Comparison of ENCODE assay signal across 33 cellular contexts in the genomic region with DNA sequence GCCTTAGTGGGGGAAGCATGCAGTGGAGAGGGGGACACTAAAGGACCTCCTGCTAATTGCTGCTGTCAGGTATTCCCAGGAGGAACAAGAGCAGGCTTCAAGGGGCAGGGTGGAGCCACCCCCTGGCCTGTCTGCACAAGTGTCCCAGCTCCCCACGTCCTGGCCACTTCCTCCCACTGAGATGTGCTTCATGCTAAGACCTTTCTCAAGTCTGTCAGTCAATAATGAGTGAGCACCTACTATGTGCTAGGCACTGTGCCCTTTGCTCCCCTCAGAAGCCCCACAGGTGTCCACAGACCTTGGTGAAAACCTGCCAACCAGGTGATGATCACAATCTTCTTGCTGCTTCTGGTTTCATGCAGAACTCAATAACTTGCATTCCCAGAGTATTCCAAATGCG.
"Had no signal": no experiment of that assay in that cellular context is flagged by ENCODE, and none has a peak within 500 bp of the region (broad histone marks: within the 10 kb centered on the region; RNA-seq: fewer than 3 reads in every experiment).

No MANE protein-coding gene starts in this region.

- H3K27ac ChIP-seq: adrenal gland, body of pancreas, heart left ventricle, WERI-Rb-1 had no signal

- FAIRE-seq: colon, frontal cortex had no signal

- H3K4me3 Mint-ChIP-seq: activated B cell treated with CpG ODN at 0.5 μM for 24 hours; activated CD4-positive, alpha-beta memory T cell treated with anti-CD3 and anti-CD28 coated beads for 36 hours; activated CD8-positive, alpha-beta memory T cell treated with anti-CD3 and anti-CD28 coated beads, Interleukin-2, amount 10 ng/mL, durations not matched to agents 7 days and 5 days; activated CD8-positive, alpha-beta T cell treated with anti-CD3 and anti-CD28 coated beads, Interleukin-2, amount 10 ng/mL, durations not matched to agents 7 days and 5 days; activated naive CD4-positive, alpha-beta T cell treated with anti-CD3 and anti-CD28 coated beads for 36 hours; activated naive CD4-positive, alpha-beta T cell treated with anti-CD3 and anti-CD28 coated beads, Interleukin-2, amount 50 U/mL, for 24 hours; activated naive CD8-positive, alpha-beta T cell treated with anti-CD3 and anti-CD28 coated beads for 36 hours; activated naive CD8-positive, alpha-beta T cell treated with anti-CD3 and anti-CD28 coated beads, Interleukin-2, amount 50 U/mL, for 24 hours; activated T-helper 1 cell treated with anti-CD3 and anti-CD28 coated beads, Interleukin-12 subunit alpha, Interleukin-12 subunit beta, Interleukin-2, Interleukin-4 antibody, amounts not matched to agents 30 ng/mL and 10 ng/mL and 1 ng/mL, durations not matched to agents 14 hours and 24 hours and 36 hours; T-helper 1 cell treated with Interleukin-12 subunit alpha and Interleukin-12 subunit beta and Interleukin-4 antibody, amounts not matched to agents 30 μg/mL and 1 μg/mL, for 36 hours; T-helper 2 cell treated with Interferon-gamma antibody and Interleukin-4, amounts not matched to agents 5 μg/mL and 100 μg/mL, for 36 hours had no signal

- H3K36me3 ChIP-seq: adrenal gland, heart left ventricle, WERI-Rb-1 had no signal

- H3K9me3 Mint-ChIP-seq: activated B cell treated with CpG ODN at 0.5 μM for 24 hours; activated CD4-positive, alpha-beta memory T cell treated with anti-CD3 and anti-CD28 coated beads for 36 hours; activated naive CD4-positive, alpha-beta T cell treated with anti-CD3 and anti-CD28 coated beads for 36 hours; activated naive CD4-positive, alpha-beta T cell treated with anti-CD3 and anti-CD28 coated beads, Interleukin-2, amount 50 U/mL, for 24 hours; activated naive CD8-positive, alpha-beta T cell treated with anti-CD3 and anti-CD28 coated beads for 36 hours; activated naive CD8-positive, alpha-beta T cell treated with anti-CD3 and anti-CD28 coated beads, Interleukin-2, amount 50 U/mL, for 24 hours; activated T-helper 1 cell treated with anti-CD3 and anti-CD28 coated beads, Interleukin-12 subunit alpha, Interleukin-12 subunit beta, Interleukin-2, Interleukin-4 antibody, amounts not matched to agents 30 ng/mL and 10 ng/mL and 1 ng/mL, durations not matched to agents 14 hours and 24 hours and 36 hours; activated T-helper 2 cell treated with anti-CD3 and anti-CD28 coated beads, Interferon-gamma antibody, Interleukin-2, Interleukin-4, amounts not matched to agents 10 μg/mL and 5 μg/mL and 100 μg/mL, durations not matched to agents 14 hours and 24 hours and 36 hours; T-helper 1 cell treated with Interleukin-12 subunit alpha and Interleukin-12 subunit beta and Interleukin-4 antibody, amounts not matched to agents 30 μg/mL and 1 μg/mL, for 36 hours; T-helper 2 cell treated with Interferon-gamma antibody and Interleukin-4, amounts not matched to agents 5 μg/mL and 100 μg/mL, for 36 hours had no signal

- H3K27ac Mint-ChIP-seq: activated B cell treated with CpG ODN at 0.5 μM for 24 hours; activated CD4-positive, alpha-beta memory T cell treated with anti-CD3 and anti-CD28 coated beads for 36 hours; activated CD8-positive, alpha-beta memory T cell treated with anti-CD3 and anti-CD28 coated beads, Interleukin-2, amount 10 ng/mL, durations not matched to agents 7 days and 5 days; activated CD8-positive, alpha-beta T cell treated with anti-CD3 and anti-CD28 coated beads, Interleukin-2, amount 10 ng/mL, durations not matched to agents 7 days and 5 days; activated naive CD4-positive, alpha-beta T cell treated with anti-CD3 and anti-CD28 coated beads for 36 hours; activated naive CD4-positive, alpha-beta T cell treated with anti-CD3 and anti-CD28 coated beads, Interleukin-2, amount 50 U/mL, for 24 hours; activated naive CD8-positive, alpha-beta T cell treated with anti-CD3 and anti-CD28 coated beads for 36 hours; activated naive CD8-positive, alpha-beta T cell treated with anti-CD3 and anti-CD28 coated beads, Interleukin-2, amount 50 U/mL, for 24 hours; activated T-helper 1 cell treated with anti-CD3 and anti-CD28 coated beads, Interleukin-12 subunit alpha, Interleukin-12 subunit beta, Interleukin-2, Interleukin-4 antibody, amounts not matched to agents 30 ng/mL and 10 ng/mL and 1 ng/mL, durations not matched to agents 14 hours and 24 hours and 36 hours; activated T-helper 2 cell treated with anti-CD3 and anti-CD28 coated beads, Interferon-gamma antibody, Interleukin-2, Interleukin-4, amounts not matched to agents 10 μg/mL and 5 μg/mL and 100 μg/mL, durations not matched to agents 14 hours and 24 hours and 36 hours; T-helper 1 cell treated with Interleukin-12 subunit alpha and Interleukin-12 subunit beta and Interleukin-4 antibody, amounts not matched to agents 30 μg/mL and 1 μg/mL, for 36 hours; T-helper 2 cell treated with Interferon-gamma antibody and Interleukin-4, amounts not matched to agents 5 μg/mL and 100 μg/mL, for 36 hours had no signal

- H3K9me3 ChIP-seq: adrenal gland, body of pancreas, heart left ventricle had no signal

- H3K27me3 ChIP-seq: adrenal gland, body of pancreas, heart left ventricle had no signal

- H3K36me3 Mint-ChIP-seq: activated CD4-positive, alpha-beta memory T cell treated with anti-CD3 and anti-CD28 coated beads for 36 hours; activated CD8-positive, alpha-beta memory T cell treated with anti-CD3 and anti-CD28 coated beads, Interleukin-2, amount 10 ng/mL, durations not matched to agents 7 days and 5 days; activated naive CD4-positive, alpha-beta T cell treated with anti-CD3 and anti-CD28 coated beads, Interleukin-2, amount 50 U/mL, for 24 hours; activated naive CD8-positive, alpha-beta T cell treated with anti-CD3 and anti-CD28 coated beads for 36 hours had no signal

- ATAC-seq: activated CD4-positive, CD25-positive, alpha-beta regulatory T cell treated with anti-CD3 and anti-CD28 coated beads, Interleukin-2, amount 50 U/mL, for 24 hours; activated CD8-positive, alpha-beta memory T cell treated with anti-CD3 and anti-CD28 coated beads, Interleukin-2, amount 10 ng/mL, durations not matched to agents 7 days and 5 days; activated CD8-positive, alpha-beta T cell treated with anti-CD3 and anti-CD28 coated beads, Interleukin-2, amount 10 ng/mL, durations not matched to agents 7 days and 5 days; activated naive CD8-positive, alpha-beta T cell treated with anti-CD3 and anti-CD28 coated beads, Interleukin-2, amount 50 U/mL, for 24 hours; body of pancreas; esophagus mucosa; heart left ventricle had no signal

- H3K4me3 ChIP-seq: adrenal gland, body of pancreas, heart left ventricle had no signal

- DNase-seq: activated B cell treated with CpG ODN at 0.5 μM for 24 hours; activated CD4-positive, alpha-beta memory T cell treated with anti-CD3 and anti-CD28 coated beads for 36 hours; activated CD4-positive, alpha-beta T cell treated with anti-CD3 and anti-CD28 coated beads for 48 hours; activated CD4-positive, alpha-beta T cell treated with anti-CD3 and anti-CD28 coated beads, Interleukin-2, amount 50 U/mL, for 1 hour; activated CD8-positive, alpha-beta memory T cell treated with anti-CD3 and anti-CD28 coated beads, Interleukin-2, amount 10 ng/mL, durations not matched to agents 7 days and 5 days; activated CD8-positive, alpha-beta memory T cell treated with anti-CD3 and anti-CD28 coated beads, Interleukin-2, amount 50 U/mL, for 4 hours; activated CD8-positive, alpha-beta T cell treated with anti-CD3 and anti-CD28 coated beads, Interleukin-2, amount 10 ng/mL, durations not matched to agents 7 days and 5 days; activated effector memory CD4-positive, alpha-beta T cell treated with anti-CD3 and anti-CD28 coated beads, Interleukin-2, amount 50 U/mL, for 16 hours; activated naive CD4-positive, alpha-beta T cell treated with anti-CD3 and anti-CD28 coated beads for 36 hours; activated naive CD8-positive, alpha-beta T cell treated with anti-CD3 and anti-CD28 coated beads for 36 hours; activated naive CD8-positive, alpha-beta T cell treated with anti-CD3 and anti-CD28 coated beads, Interleukin-2, amount 50 U/mL, for 24 hours; activated T-cell treated with anti-CD3 and anti-CD28 coated beads, Interleukin-2, amount 50 U/mL, for 1 hour; activated T-cell treated with anti-CD3 and anti-CD28 coated beads, Interleukin-2, amount 50 U/mL, for 48 hours; adrenal gland; amygdala; aorta; body of pancreas; caudate nucleus; effector CD8-positive, alpha-beta T cell; foreskin fibroblast; glutamatergic neuron; heart left ventricle; T1000; WERI-Rb-1 had no signal

- H3K4me1 Mint-ChIP-seq: activated B cell treated with CpG ODN at 0.5 μM for 24 hours; activated CD8-positive, alpha-beta memory T cell treated with anti-CD3 and anti-CD28 coated beads, Interleukin-2, amount 10 ng/mL, durations not matched to agents 7 days and 5 days; activated naive CD4-positive, alpha-beta T cell treated with anti-CD3 and anti-CD28 coated beads, Interleukin-2, amount 50 U/mL, for 24 hours; activated naive CD8-positive, alpha-beta T cell treated with anti-CD3 and anti-CD28 coated beads for 36 hours; activated naive CD8-positive, alpha-beta T cell treated with anti-CD3 and anti-CD28 coated beads, Interleukin-2, amount 50 U/mL, for 24 hours had no signal
